Comparison of ENCODE assay signal across 8 cellular contexts in genomic region chr3:33438871-33439270, GRCh38. TPM values are rescaled to one million over a fixed set of nuclear protein-coding genes. Genes with fewer than 3 reads are reported as not detected.
DNase-seq lines count a peak whose midpoint lies in the region; ATAC-seq and TF ChIP-seq lines count a peak whose summit lies in the region.

No MANE protein-coding gene starts in this region.

- DNase-seq in cardiac muscle cell (ENCODE audit: low read depth in 1 of 2, low spot score in 1 of 2) (no peak), left ventricle myocardium superior (no peak), ascending aorta (ENCODE audit: low spot score in 2 of 2) (no peak), right lobe of liver (no peak), upper lobe of left lung (no peak), middle frontal gyrus (ENCODE audit: extremely low spot score, low spot score) (no peak), NCI-H446 treated with DMSO at 0.1 percent for 48 hours (lab: John Stamatoyannopoulos, UW) (no peak)

- H3K36me3 ChIP-seq in cardiac muscle cell = no peaks in the 10 kb centered on the region
- H3K36me3 ChIP-seq in ascending aorta = no peaks in the 10 kb centered on the region
- H3K36me3 ChIP-seq in right lobe of liver = no peaks in the 10 kb centered on the region
- H3K36me3 ChIP-seq in upper lobe of left lung = no peaks in the 10 kb centered on the region

- 3% methylated on average over 4 of the region's 4 CpGs for WGBS in right lobe of liver (ENCODE audit: insufficient coverage, low coverage, low lambda C conversion rate, missing lambda C conversion rate)
- WGBS in upper lobe of left lung, 2 donors = 8 to 16% methylated on average over 4 of the region's 4 CpGs

- no peak for TF ChIP-seq POLR2A in right lobe of liver (IDR thresholded peaks at IDR 0.05)
- no peak for TF ChIP-seq POLR2A in upper lobe of left lung (IDR thresholded peaks at IDR 0.05)

- no peak for TF ChIP-seq EP300 in upper lobe of left lung (IDR thresholded peaks at IDR 0.05)

- H3K9me3 ChIP-seq in cardiac muscle cell (ENCODE audit: low read depth) (no peaks in the 10 kb centered on the region), ascending aorta (no peaks in the 10 kb centered on the region), right lobe of liver (no peaks in the 10 kb centered on the region), upper lobe of left lung (no peaks in the 10 kb centered on the region)

- H3K4me1 ChIP-seq in cardiac muscle cell (ENCODE audit: low read depth) (peaks cover 18% of the 10 kb centered on the region), ascending aorta (peaks cover 8 to 21% of the 10 kb centered on the region in 2 donors), right lobe of liver (peaks cover 0 to 59% (median 20%) of the 10 kb centered on the region in 4 donors), upper lobe of left lung (peaks cover 33 to 48% (median 40%) of the 10 kb centered on the region in 4 donors)

- peak overlapping the region; percentile 88 for H3K4me3 ChIP-seq in cardiac muscle cell
- peak overlapping the region; percentile 94 to 96 for H3K4me3 ChIP-seq in ascending aorta
- peak overlapping the region; percentile 76 to 90 (median 87) for H3K4me3 ChIP-seq in right lobe of liver
- peak overlapping the region; percentile 62 to 93 (median 88) for H3K4me3 ChIP-seq in upper lobe of left lung

- H3K27me3 ChIP-seq in cardiac muscle cell = no peaks in the 10 kb centered on the region
- no peaks in the 10 kb centered on the region for H3K27me3 ChIP-seq in ascending aorta
- H3K27me3 ChIP-seq in right lobe of liver = no peaks in the 10 kb centered on the region
- no peaks in the 10 kb centered on the region for H3K27me3 ChIP-seq in upper lobe of left lung

- no peak for TF ChIP-seq CTCF in cardiac muscle cell (IDR thresholded peaks at IDR 0.05; ENCODE audit: low read depth, low read length)
- TF ChIP-seq CTCF in ascending aorta (IDR thresholded peaks at IDR 0.05) = no peak
- no peak for TF ChIP-seq CTCF in right lobe of liver (IDR thresholded peaks at IDR 0.05)
- TF ChIP-seq CTCF in upper lobe of left lung (IDR thresholded peaks at IDR 0.05) = no peak

- no peak for ATAC-seq in left ventricle myocardium superior
- ATAC-seq in right lobe of liver = no peak
- no peak for ATAC-seq in upper lobe of left lung (ENCODE audit: low FRiP score in 2 of 2)
- no peak for ATAC-seq in HG03045 (IDR thresholded peaks at IDR 0.05; ENCODE audit: unreplicated experiment)

- intact Hi-C loops in left ventricle myocardium superior (cut with micrococcal nuclease) (no loop called here), ascending aorta (cut with DNase I) (loop anchor here (10.0 kb wide), 1 partner anchor 1904 kb away; the partner anchor contains the start of gene STT3B), right lobe of liver (cut with DNase I) (no loop called here)

- H3K27ac ChIP-seq in cardiac muscle cell = peak overlapping the region; percentile 94
- peak overlapping the region; percentile 97 for H3K27ac ChIP-seq in ascending aorta
- peak overlapping the region; percentile 80 to 92 (median 90) for H3K27ac ChIP-seq in right lobe of liver
- H3K27ac ChIP-seq in upper lobe of left lung = peak overlapping the region; percentile 92 to 99 (median 94)

RNA-seq across cellular contexts. Expression of gene UBP1, which starts 1.3 kb away (rescaled TPM):
- total RNA-seq in cardiac muscle cell (43.3 and 51.5 TPM in 2 replicates), left ventricle myocardium superior (39.3 TPM), ascending aorta (55.8 TPM), right lobe of liver (10 to 100 TPM; 20.5 to 39.2 (median 33.1) TPM), upper lobe of left lung (10 to 100 TPM; 60.2 to 81.4 (median 65.8) TPM)
- 37.1 and 39.0 TPM in 2 replicates for polyA plus RNA-seq in cardiac muscle cell
